Comparison of ENCODE assay signal across 9 cellular contexts in genomic region chr14:103091883-103092222, GRCh38. TPM values are rescaled to one million over a fixed set of nuclear protein-coding genes. Genes with fewer than 3 reads are reported as not detected.
DNase-seq lines count a peak whose midpoint lies in the region; ATAC-seq and TF ChIP-seq lines count a peak whose summit lies in the region.
"Had no signal": no experiment of that assay in that cellular context is flagged by ENCODE, and none has a peak within 500 bp of the region (broad histone marks: within the 10 kb centered on the region; RNA-seq: fewer than 3 reads in every experiment).

No MANE protein-coding gene starts in this region.

- H3K79me2 ChIP-seq in DND-41 (ENCODE audit: insufficient read depth, low read length) (no peaks in the 10 kb centered on the region), MM.1S (ENCODE audit: low read length) (no peaks in the 10 kb centered on the region)

- ATAC-seq in DND-41 (ENCODE audit: insufficient read depth, low read depth) (no peak; the same call in 2 of the 3 replicates), GM21526 (IDR thresholded peaks at IDR 0.05; ENCODE audit: low FRiP score, unreplicated experiment) (no peak)

- H2AFZ ChIP-seq in DND-41 (ENCODE audit: low read depth, low read length) (no peak overlapping the region), MM.1S (ENCODE audit: low read length) (no peak overlapping the region)

- no peak for DNase-seq in DND-41
- DNase-seq in MM.1S, result no peak
- DNase-seq in esophagus muscularis mucosa (ENCODE audit: extremely low spot score), result no peak
- no peak for DNase-seq in prostate gland (ENCODE audit: low spot score)
- DNase-seq in NCI-H69 (lab: John Stamatoyannopoulos, UW), result no peak
- DNase-seq in Kasumi-1 (lab: John Stamatoyannopoulos, UW), result no peak
- no peak for DNase-seq in C1 segment of cervical spinal cord (lab: John Stamatoyannopoulos, UW)
- DNase-seq: NCI-H446 treated with DMSO at 0.1 percent for 48 hours had no signal

- H4K20me1 ChIP-seq in DND-41 (ENCODE audit: insufficient read depth, low read length), result peaks cover 8% of the 10 kb centered on the region
- H4K20me1 ChIP-seq in MM.1S (ENCODE audit: insufficient read depth, low read length), result no peaks in the 10 kb centered on the region

- H3K36me3 ChIP-seq in DND-41 (ENCODE audit: insufficient read depth, low read length), result no peaks in the 10 kb centered on the region
- H3K36me3 ChIP-seq in MM.1S (replicated peaks; ENCODE audit: insufficient read depth, low read length), result no peaks in the 10 kb centered on the region
- no peaks in the 10 kb centered on the region for H3K36me3 ChIP-seq in esophagus muscularis mucosa
- no peaks in the 10 kb centered on the region for H3K36me3 ChIP-seq in prostate gland

- no peaks in the 10 kb centered on the region for H3F3A ChIP-seq in MM.1S (ENCODE audit: insufficient read depth, low read length)

- TF ChIP-seq CTCF in DND-41 (IDR thresholded peaks at IDR 0.05; ENCODE audit: borderline replicate concordance, extremely low read depth, low read length, poor library complexity, severe bottlenecking) (no peak), MM.1S (IDR thresholded peaks at IDR 0.05; ENCODE audit: low read length) (no peak), esophagus muscularis mucosa (IDR thresholded peaks at IDR 0.05) (no peak), prostate gland (IDR thresholded peaks at IDR 0.05) (no peak)

- no peaks in the 10 kb centered on the region for H3K9me2 ChIP-seq in MM.1S (replicated peaks; ENCODE audit: insufficient read depth, low read length)

- no peak for TF ChIP-seq EP300 in esophagus muscularis mucosa (IDR thresholded peaks at IDR 0.05)

- H3K4me3 ChIP-seq in DND-41 (ENCODE audit: low read depth in 1 of 2, low read length in 2 of 2) (peak overlapping the region in 1 of 2 experiments; percentile 43; a peak in 1 of 4 replicates), MM.1S (ENCODE audit: low read length) (peak overlapping the region; percentile 31; the same call in 1 of the 2 replicates), esophagus muscularis mucosa (peak overlapping the region; percentile 58 to 74 (median 60)), prostate gland (peak overlapping the region; percentile 34 to 41)

- H3K9me3 ChIP-seq in DND-41 (ENCODE audit: insufficient read depth, low read length, severe bottlenecking) (no peaks in the 10 kb centered on the region), MM.1S (replicated peaks; ENCODE audit: insufficient read depth, low read length) (no peaks in the 10 kb centered on the region), esophagus muscularis mucosa (no peaks in the 10 kb centered on the region), prostate gland (no peaks in the 10 kb centered on the region)

- H3K9ac ChIP-seq in DND-41 (ENCODE audit: low read depth, low read length) (no peak overlapping the region), MM.1S (ENCODE audit: low read length) (no peak overlapping the region)

- H3K27ac ChIP-seq in DND-41 (ENCODE audit: low read length) (no peak overlapping the region), MM.1S (ENCODE audit: low read length) (no peak overlapping the region), esophagus muscularis mucosa (replicated peaks in 1 of 4) (peak overlapping the region; percentile 31 to 54 (median 46)), prostate gland (peak overlapping the region in 1 of 2 donors; percentile 25)

- 67% methylated on average over 8 of the region's 9 CpGs for WGBS in esophagus muscularis mucosa
- 69% methylated on average over 9 of the region's 9 CpGs for WGBS in prostate gland

- intact Hi-C loops in esophagus muscularis mucosa (cut with DNase I), result no loop called here
- intact Hi-C loops in prostate gland (cut with DNase I), result no loop called here

- no peak for TF ChIP-seq POLR2A in esophagus muscularis mucosa (IDR thresholded peaks at IDR 0.05; ENCODE audit: low read depth)
- TF ChIP-seq POLR2A in prostate gland (IDR thresholded peaks at IDR 0.05), result no peak

- peak overlapping the region; percentile 70 for H3K4me2 ChIP-seq in DND-41 (ENCODE audit: insufficient read depth, low read length)
- H3K4me2 ChIP-seq in MM.1S (ENCODE audit: low read depth, low read length), result peak overlapping the region; percentile 43; the same call in 1 of the 2 replicates

- H3K4me1 ChIP-seq in DND-41 (ENCODE audit: insufficient read depth, low read length), result peaks cover 16% of the 10 kb centered on the region
- H3K4me1 ChIP-seq in MM.1S (ENCODE audit: low read length), result no peaks in the 10 kb centered on the region
- H3K4me1 ChIP-seq in esophagus muscularis mucosa, result peaks cover 6 to 33% (median 26%) of the 10 kb centered on the region in 4 donors
- no peaks in the 10 kb centered on the region for H3K4me1 ChIP-seq in prostate gland (replicated peaks)

- H3K27me3 ChIP-seq in DND-41 (ENCODE audit: insufficient read depth, low read length, poor library complexity) (peaks cover 13% of the 10 kb centered on the region), MM.1S (replicated peaks; ENCODE audit: insufficient read depth, low read length) (no peaks in the 10 kb centered on the region), esophagus muscularis mucosa (peaks cover 0 to 9% (median 3%) of the 10 kb centered on the region in 4 donors), prostate gland (replicated peaks; ENCODE audit: insufficient read depth) (no peaks in the 10 kb centered on the region)

RNA-seq across cellular contexts. Expression of gene EXOC3L4, which starts 2.7 kb away (rescaled TPM):
- total RNA-seq in esophagus muscularis mucosa, result 1 to 10 TPM in 3 of 4 donors, under 1 TPM in 1; 0.42 to 2.0 (median 1.2) TPM
- 1 to 10 TPM in 1 of 2 donors, under 1 TPM in 1; 0.27 to 2.0 TPM for total RNA-seq in prostate gland

RNA-seq across cellular contexts. Expression of gene LBHD2, which starts 7.8 kb away (rescaled TPM):
- not detected for total RNA-seq in esophagus muscularis mucosa
- total RNA-seq in prostate gland, result 1 to 10 TPM in 1 of 2 donors, not detected in 1; 3.3 TPM

RNA-seq across cellular contexts. Expression of gene TNFAIP2, which starts 31.4 kb away (rescaled TPM):
- total RNA-seq in esophagus muscularis mucosa, result 100 to 1,000 TPM in 1 of 4 donors, 10 to 100 TPM in 3; 29.0 to 104 (median 74.0) TPM
- 10 to 100 TPM; 36.5 to 46.4 TPM for total RNA-seq in prostate gland

RNA-seq across cellular contexts. Expression of gene CDC42BPB, which starts 34.5 kb away (rescaled TPM):
- 100 to 1,000 TPM in 2 of 4 donors, 10 to 100 TPM in 2; 93.9 to 132 (median 110) TPM for total RNA-seq in esophagus muscularis mucosa
- 100 to 1,000 TPM in 1 of 2 donors, 10 to 100 TPM in 1; 78.9 to 172 TPM for total RNA-seq in prostate gland

Comparison
In these comparisons a context has a peak if more than half of its experiments do, and no peak if none do; other contexts are left out.
1. H3K27ac ChIP-seq: peak in esophagus muscularis mucosa (4 of 4); none in DND-41 (single experiment) and MM.1S (single experiment).